Comparison of ENCODE assay signal across 26 cellular contexts in the genomic region with DNA sequence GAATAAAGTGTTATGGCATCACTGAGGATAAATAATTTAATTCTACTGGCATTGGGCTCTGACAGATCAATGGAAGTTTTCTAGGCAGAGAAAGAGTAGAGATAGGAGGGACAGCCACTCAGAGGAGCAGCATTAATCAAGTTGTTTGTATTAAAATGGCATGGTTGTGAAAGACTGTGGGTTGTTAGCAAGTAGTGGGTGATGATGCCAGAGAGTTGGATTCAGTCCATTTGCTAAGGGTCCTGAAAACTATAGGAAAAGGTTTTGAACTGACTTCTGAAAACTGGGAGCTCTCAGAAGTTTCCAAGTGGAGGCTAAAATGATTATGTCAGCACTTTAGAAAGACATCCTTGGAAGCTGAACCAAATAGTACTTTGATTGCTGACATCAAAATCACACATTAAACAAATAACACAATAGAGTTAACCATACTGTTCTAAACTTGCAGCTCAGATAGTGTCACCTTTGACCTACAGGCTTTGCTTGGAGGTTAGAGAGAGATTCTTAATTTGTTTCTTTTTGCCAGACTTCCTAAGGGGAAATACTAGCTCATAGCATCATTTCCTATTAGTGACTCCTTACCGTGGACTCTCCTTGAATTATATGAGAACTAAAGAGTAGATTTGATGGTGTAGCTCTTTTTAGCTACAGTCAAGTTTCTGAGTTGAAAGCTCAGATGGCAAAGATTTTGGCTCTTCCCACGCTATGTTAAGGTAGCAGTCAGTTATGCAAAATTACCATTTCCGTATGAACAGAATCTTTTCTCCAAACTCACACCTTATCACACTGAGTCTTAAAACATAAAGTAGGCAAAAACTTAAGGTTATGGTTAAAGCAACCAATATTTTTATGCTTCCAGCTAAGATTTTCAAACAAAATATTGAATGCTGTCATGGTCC.
DNase-seq lines count a peak whose midpoint lies in the region; ATAC-seq and TF ChIP-seq lines count a peak whose summit lies in the region.
"Had no signal": no experiment of that assay in that cellular context is flagged by ENCODE, and none has a peak within 500 bp of the region (broad histone marks: within the 10 kb centered on the region; RNA-seq: fewer than 3 reads in every experiment).

No MANE protein-coding gene starts in this region.

- no peak for TF ChIP-seq CTCF in DOHH2 (IDR thresholded peaks at IDR 0.05; ENCODE audit: low read depth, low read length, poor library complexity, severe bottlenecking)
- no peak for TF ChIP-seq CTCF in nephron progenitor cell (IDR thresholded peaks at IDR 0.05)

- peaks cover 69% of the 10 kb centered on the region for H3K4me1 Mint-ChIP-seq in nephron progenitor cell
- H3K4me1 Mint-ChIP-seq: activated naive CD4-positive, alpha-beta T cell treated with anti-CD3 and anti-CD28 coated beads, Interleukin-2, amount 10 ng/mL, durations not matched to agents 7 days and 5 days had no signal

- H3K27ac ChIP-seq in DOHH2 (ENCODE audit: low read depth, low read length) = no peak overlapping the region
- H3K27ac ChIP-seq in effector memory CD4-positive, alpha-beta T cell (ENCODE audit: insufficient read depth, low read length, poor library complexity, severe bottlenecking) = no peak overlapping the region
- H3K27ac ChIP-seq: esophagus squamous epithelium, pancreas, SK-N-MC, suprapubic skin, vagina had no signal

- H4K20me1 ChIP-seq in DOHH2 (ENCODE audit: control insufficient read depth, insufficient read depth, low read depth, low read length) = no peaks in the 10 kb centered on the region

- no peaks in the 10 kb centered on the region for H3K27me3 Mint-ChIP-seq in nephron progenitor cell (ENCODE audit: low read depth, poor library complexity)
- H3K27me3 Mint-ChIP-seq: activated naive CD4-positive, alpha-beta T cell treated with anti-CD3 and anti-CD28 coated beads, Interleukin-2, amount 10 ng/mL, durations not matched to agents 7 days and 5 days; activated T-cell treated with anti-CD3 and anti-CD28 coated beads, Interleukin-2, amount 50 U/mL, for 24 hours; naive B cell had no signal

- H3K4me3 ChIP-seq in DOHH2 (ENCODE audit: low read length) = no peak overlapping the region
- no peak overlapping the region for H3K4me3 ChIP-seq in effector memory CD4-positive, alpha-beta T cell (ENCODE audit: insufficient read depth, low read depth, low read length, poor library complexity, severe bottlenecking)
- H3K4me3 ChIP-seq: esophagus squamous epithelium, pancreas, SK-N-MC, suprapubic skin, vagina had no signal

- no peaks in the 10 kb centered on the region for H3K9me3 Mint-ChIP-seq in nephron progenitor cell
- H3K9me3 Mint-ChIP-seq: activated naive CD4-positive, alpha-beta T cell treated with anti-CD3 and anti-CD28 coated beads, Interleukin-2, amount 10 ng/mL, durations not matched to agents 7 days and 5 days; activated T-cell treated with anti-CD3 and anti-CD28 coated beads, Interleukin-2, amount 50 U/mL, for 24 hours; naive B cell; T-helper 2 cell treated with Interferon-gamma antibody and Interleukin-4, amounts not matched to agents 5 μg/mL and 100 μg/mL, for 36 hours had no signal

- no peaks in the 10 kb centered on the region for H3F3A ChIP-seq in DOHH2 (ENCODE audit: control insufficient read depth, insufficient read depth)

- H3K27ac Mint-ChIP-seq in nephron progenitor cell = peak overlapping the region; percentile 46
- H3K27ac Mint-ChIP-seq: activated CD8-positive, alpha-beta T cell treated with anti-CD3 and anti-CD28 coated beads, Interleukin-2, amount 10 ng/mL, durations not matched to agents 7 days and 5 days; activated naive CD4-positive, alpha-beta T cell treated with anti-CD3 and anti-CD28 coated beads, Interleukin-2, amount 10 ng/mL, durations not matched to agents 7 days and 5 days; activated T-cell treated with anti-CD3 and anti-CD28 coated beads, Interleukin-2, amount 50 U/mL, for 24 hours; naive B cell; T-helper 2 cell treated with Interferon-gamma antibody and Interleukin-4, amounts not matched to agents 5 μg/mL and 100 μg/mL, for 36 hours had no signal

- H3K4me2 ChIP-seq in DOHH2 (ENCODE audit: low read length) = 0 out of 2 replicates have a peak overlapping the region, but pooled peaks have one; percentile 20

- ATAC-seq in HG02870 (IDR thresholded peaks at IDR 0.05; ENCODE audit: unreplicated experiment) = peak; percentile 39
- ATAC-seq in GM21786 (IDR thresholded peaks at IDR 0.05; ENCODE audit: unreplicated experiment) = no peak
- ATAC-seq: activated CD8-positive, alpha-beta T cell treated with anti-CD3 and anti-CD28 coated beads, Interleukin-2, amount 10 ng/mL, durations not matched to agents 7 days and 5 days; Panc1; pancreas had no signal

- no peaks in the 10 kb centered on the region for H3K36me3 ChIP-seq in DOHH2 (ENCODE audit: control insufficient read depth, low read length)
- H3K36me3 ChIP-seq in effector memory CD4-positive, alpha-beta T cell (ENCODE audit: control insufficient read depth, insufficient read depth, low read length) = no peaks in the 10 kb centered on the region
- H3K36me3 ChIP-seq: esophagus squamous epithelium, pancreas, suprapubic skin, vagina had no signal

- H3K4me1 ChIP-seq in DOHH2 (ENCODE audit: control insufficient read depth, low read length) = peaks cover 16% of the 10 kb centered on the region
- no peaks in the 10 kb centered on the region for H3K4me1 ChIP-seq in effector memory CD4-positive, alpha-beta T cell (ENCODE audit: control insufficient read depth, insufficient read depth, low read length, poor library complexity, severe bottlenecking)
- H3K4me1 ChIP-seq: pancreas had no signal

- no peaks in the 10 kb centered on the region for H3K79me2 ChIP-seq in DOHH2 (ENCODE audit: control insufficient read depth, low read length)

- no peaks in the 10 kb centered on the region for H3K9me3 ChIP-seq in DOHH2 (ENCODE audit: control insufficient read depth, insufficient read depth, low read length)
- no peaks in the 10 kb centered on the region for H3K9me3 ChIP-seq in effector memory CD4-positive, alpha-beta T cell (ENCODE audit: control insufficient read depth, low read length)
- H3K9me3 ChIP-seq: esophagus squamous epithelium, pancreas, suprapubic skin, vagina had no signal

- H3K27me3 ChIP-seq in DOHH2 (ENCODE audit: control insufficient read depth, low read length) = no peaks in the 10 kb centered on the region
- no peaks in the 10 kb centered on the region for H3K27me3 ChIP-seq in effector memory CD4-positive, alpha-beta T cell (replicated peaks; ENCODE audit: control insufficient read depth, insufficient read depth, low read length, poor library complexity, severe bottlenecking)
- H3K27me3 ChIP-seq: esophagus squamous epithelium, pancreas, suprapubic skin, vagina had no signal

- no peaks in the 10 kb centered on the region for H3K9me2 ChIP-seq in DOHH2 (replicated peaks; ENCODE audit: control insufficient read depth, low read length)

- H3K4me3 Mint-ChIP-seq in nephron progenitor cell = no peak overlapping the region
- H3K4me3 Mint-ChIP-seq: activated CD8-positive, alpha-beta T cell treated with anti-CD3 and anti-CD28 coated beads, Interleukin-2, amount 10 ng/mL, durations not matched to agents 7 days and 5 days; activated naive CD4-positive, alpha-beta T cell treated with anti-CD3 and anti-CD28 coated beads, Interleukin-2, amount 10 ng/mL, durations not matched to agents 7 days and 5 days; activated T-cell treated with anti-CD3 and anti-CD28 coated beads, Interleukin-2, amount 50 U/mL, for 24 hours; naive B cell; T-helper 2 cell treated with Interferon-gamma antibody and Interleukin-4, amounts not matched to agents 5 μg/mL and 100 μg/mL, for 36 hours had no signal

- DNase-seq in fibroblast of peridontal ligament (ENCODE audit: extremely low read depth) (peak; percentile 27), nephron progenitor cell (no peak), midbrain (lab: John Stamatoyannopoulos, UW) (no peak)
- DNase-seq in stimulated activated CD4-positive, alpha-beta T cell treated with anti-CD3 and anti-CD28 coated beads, Interleukin-4, amount 100 ng/mL, for 1 hour = no peak
- no peak for DNase-seq in effector memory CD4-positive, alpha-beta T cell
- DNase-seq: activated CD8-positive, alpha-beta T cell treated with anti-CD3 and anti-CD28 coated beads, Interleukin-2, amount 10 ng/mL, durations not matched to agents 7 days and 5 days; activated naive CD4-positive, alpha-beta T cell treated with anti-CD3 and anti-CD28 coated beads, Interleukin-2, amount 10 ng/mL, durations not matched to agents 7 days and 5 days; activated T-cell treated with anti-CD3 and anti-CD28 coated beads, Interleukin-2, amount 50 U/mL, for 24 hours; aorta; cerebellar nuclear complex; DMS 273 treated with DMSO at 0.1 percent for 48 hours; effector CD4-positive, alpha-beta T cell; esophagus squamous epithelium; mammary epithelial cell; naive B cell; NCI-H146; NCI-H774; pancreas had no signal

- H3K36me3 Mint-ChIP-seq in nephron progenitor cell (ENCODE audit: low read depth) = no peaks in the 10 kb centered on the region
